Comparison of ENCODE assay signal across 8 cellular contexts in genomic region chr7:104207348-104207730, GRCh38. TPM values are rescaled to one million over a fixed set of nuclear protein-coding genes. Genes with fewer than 3 reads are reported as not detected.
DNase-seq lines count a peak whose midpoint lies in the region; ATAC-seq and TF ChIP-seq lines count a peak whose summit lies in the region.

No MANE protein-coding gene starts in this region.

- H2AFZ ChIP-seq in ACC112 (ENCODE audit: low read length, unreplicated experiment), result peak overlapping the region; percentile 98

- peak overlapping the region; percentile 96 to 98 for H3K27ac Mint-ChIP-seq in natural killer cell

- H3K4me1 ChIP-seq in ACC112 (ENCODE audit: control insufficient read depth, insufficient read depth, low read length, unreplicated experiment) (peaks cover 21% of the 10 kb centered on the region), RWPE2 (ENCODE audit: insufficient read depth, poor library complexity, severe bottlenecking) (peaks cover 4% of the 10 kb centered on the region)

- H3K27ac ChIP-seq in ACC112 (ENCODE audit: low read depth, low read length), result peak overlapping the region; percentile 41
- H3K27ac ChIP-seq in RWPE2 (ENCODE audit: poor library complexity, severe bottlenecking), result peak overlapping the region; percentile 33

- H3K36me3 ChIP-seq in ACC112 (ENCODE audit: insufficient read depth, low read length) (peaks cover 16% of the 10 kb centered on the region), RWPE2 (ENCODE audit: low read depth) (peaks cover 22% of the 10 kb centered on the region)

- H3K4me3 ChIP-seq in ACC112 (ENCODE audit: low read depth, low read length) (peak overlapping the region; percentile 97), RWPE2 (ENCODE audit: severe bottlenecking) (peak overlapping the region; percentile 62)

- H3K27me3 ChIP-seq in ACC112 (ENCODE audit: insufficient read depth, low read length), result no peaks in the 10 kb centered on the region
- H3K27me3 ChIP-seq in RWPE2 (ENCODE audit: insufficient read depth, poor library complexity, severe bottlenecking), result no peaks in the 10 kb centered on the region

- no peak for TF ChIP-seq POLR2A in erythroblast (IDR thresholded peaks at IDR 0.05; ENCODE audit: low read length)

- no peaks in the 10 kb centered on the region for H3K9me3 ChIP-seq in RWPE2 (ENCODE audit: severe bottlenecking)

- peak overlapping the region; percentile 96 for H3K4me3 Mint-ChIP-seq in natural killer cell

- DNase-seq in RWPE2 (ENCODE audit: low spot score), result no peak
- DNase-seq in erythroblast (lab: John Stamatoyannopoulos, UW), result peak; percentile 62 to 74
- DNase-seq in natural killer cell, result no peak
- no peak for DNase-seq in activated effector memory CD4-positive, alpha-beta T cell treated with Interleukin-2 at 50 U/mL for 16 hours
- DNase-seq in DMS114 treated with DMSO at 0.1 percent for 48 hours (lab: John Stamatoyannopoulos, UW; ENCODE audit: unreplicated experiment), result no peak

- peaks cover 37% of the 10 kb centered on the region for H3K79me2 ChIP-seq in ACC112 (ENCODE audit: control insufficient read depth, insufficient read depth, low read length, unreplicated experiment)

- intact Hi-C loops in natural killer cell (cut with micrococcal nuclease), result no loop called here

- TF ChIP-seq CTCF in RWPE2 (IDR thresholded peaks at IDR 0.05; ENCODE audit: poor library complexity, severe bottlenecking), result no peak
- no peak for TF ChIP-seq CTCF in natural killer cell (IDR thresholded peaks at IDR 0.05)

- ATAC-seq in GM18499 (IDR thresholded peaks at IDR 0.05; ENCODE audit: insufficient read depth, unreplicated experiment), result peak; percentile 21
- ATAC-seq in HG02938 (IDR thresholded peaks at IDR 0.05; ENCODE audit: unreplicated experiment), result peak; percentile 44
- peak; percentile 40; the same call in 2 of the 3 replicates for ATAC-seq in RWPE2 (ENCODE audit: low read depth)
- ATAC-seq in natural killer cell, result peak; percentile 59 to 76 (median 71)

- no peaks in the 10 kb centered on the region for H3K9me3 Mint-ChIP-seq in natural killer cell

- peaks cover 8 to 26% of the 10 kb centered on the region in 2 donors for H3K27me3 Mint-ChIP-seq in natural killer cell (ENCODE audit: low read depth in 2 of 2)

- peaks cover 6% of the 10 kb centered on the region for H3K36me3 Mint-ChIP-seq in natural killer cell

- H3K4me1 Mint-ChIP-seq in natural killer cell, result peaks cover 30 to 32% of the 10 kb centered on the region in 2 donors

RNA-seq across cellular contexts. Expression of gene ORC5, which starts 0.5 kb away (rescaled TPM):
- 10 to 100 TPM in 2 of 3 donors, 1 to 10 TPM in 1; 7.3 to 13.6 (median 11.8) TPM for total RNA-seq in natural killer cell

Comparison
In these comparisons a context has a peak if more than half of its experiments do, and no peak if none do; other contexts are left out.
1. ATAC-seq: peak in every context shown above with its lines; median percentile 71 in natural killer cell; 44 in HG02938; 40 in RWPE2; 21 in GM18499.
2. DNase-seq: peak in erythroblast (2 of 2); none in RWPE2 (single experiment), natural killer cell (single experiment), activated effector memory CD4-positive, alpha-beta T cell treated with Interleukin-2 at 50 U/mL for 16 hours (single experiment) and DMS114 treated with DMSO at 0.1 percent for 48 hours (single experiment).